Comparison of ENCODE assay signal across 8 cellular contexts in genomic region chr3:10116138-10116460, GRCh38.
DNase-seq lines count a peak whose midpoint lies in the region; ATAC-seq lines count a peak whose summit lies in the region.

No MANE protein-coding gene starts in this region.

- peaks cover 3% of the 10 kb centered on the region for H3K27me3 Mint-ChIP-seq in T-helper 1 cell treated with Interleukin-12 subunit alpha and Interleukin-12 subunit beta and Interleukin-4 antibody, amounts not matched to agents 30 μg/mL and 1 μg/mL, for 36 hours (ENCODE audit: low read depth)
- no peaks in the 10 kb centered on the region for H3K27me3 Mint-ChIP-seq in activated T-cell treated with anti-CD3 and anti-CD28 coated beads, Interleukin-2, amount 50 U/mL, for 24 hours

- peak; percentile 11 for ATAC-seq in HG03521 (IDR thresholded peaks at IDR 0.05; ENCODE audit: unreplicated experiment)
- no peak for ATAC-seq in GM19023 (IDR thresholded peaks at IDR 0.05; ENCODE audit: unreplicated experiment)

- H3K36me3 Mint-ChIP-seq in T-helper 1 cell treated with Interleukin-12 subunit alpha and Interleukin-12 subunit beta and Interleukin-4 antibody, amounts not matched to agents 30 μg/mL and 1 μg/mL, for 36 hours (ENCODE audit: low read depth) = peaks cover 27% of the 10 kb centered on the region
- peaks cover 54% of the 10 kb centered on the region for H3K36me3 Mint-ChIP-seq in activated T-cell treated with anti-CD3 and anti-CD28 coated beads, Interleukin-2, amount 50 U/mL, for 24 hours (ENCODE audit: low read depth)

- peak overlapping the region; percentile 95 for H3K27ac Mint-ChIP-seq in T-helper 1 cell treated with Interleukin-12 subunit alpha and Interleukin-12 subunit beta and Interleukin-4 antibody, amounts not matched to agents 30 μg/mL and 1 μg/mL, for 36 hours
- peak overlapping the region; percentile 98 for H3K27ac Mint-ChIP-seq in activated T-cell treated with anti-CD3 and anti-CD28 coated beads, Interleukin-2, amount 50 U/mL, for 24 hours

- DNase-seq in T-helper 1 cell (no peak), hepatic stellate cell (ENCODE audit: low spot score) (peak; percentile 38), skeletal muscle cell (ENCODE audit: low read depth) (no peak), cerebellar cortex (ENCODE audit: low spot score) (no peak)
- DNase-seq in activated T-cell treated with anti-CD3 and anti-CD28 coated beads, Interleukin-2, amount 50 U/mL, for 24 hours = no peak

- H3K9me3 Mint-ChIP-seq in T-helper 1 cell treated with Interleukin-12 subunit alpha and Interleukin-12 subunit beta and Interleukin-4 antibody, amounts not matched to agents 30 μg/mL and 1 μg/mL, for 36 hours = no peaks in the 10 kb centered on the region
- H3K9me3 Mint-ChIP-seq in activated T-cell treated with anti-CD3 and anti-CD28 coated beads, Interleukin-2, amount 50 U/mL, for 24 hours = no peaks in the 10 kb centered on the region

- peaks cover 26% of the 10 kb centered on the region for H3K4me1 Mint-ChIP-seq in T-helper 1 cell treated with Interleukin-12 subunit alpha and Interleukin-12 subunit beta and Interleukin-4 antibody, amounts not matched to agents 30 μg/mL and 1 μg/mL, for 36 hours (ENCODE audit: low read depth)
- peaks cover 39% of the 10 kb centered on the region for H3K4me1 Mint-ChIP-seq in activated T-cell treated with anti-CD3 and anti-CD28 coated beads, Interleukin-2, amount 50 U/mL, for 24 hours (ENCODE audit: low read depth)

- H3K4me3 Mint-ChIP-seq in T-helper 1 cell treated with Interleukin-12 subunit alpha and Interleukin-12 subunit beta and Interleukin-4 antibody, amounts not matched to agents 30 μg/mL and 1 μg/mL, for 36 hours = peak overlapping the region; percentile 99
- peak overlapping the region; percentile 98 for H3K4me3 Mint-ChIP-seq in activated T-cell treated with anti-CD3 and anti-CD28 coated beads, Interleukin-2, amount 50 U/mL, for 24 hours

- H3K4me3 ChIP-seq in skeletal muscle cell (ENCODE audit: low read depth, low read length) = peak overlapping the region; percentile 97
